Comparison of ENCODE assay signal across 11 cellular contexts in genomic region chr4:73964862-73965611, GRCh38. TPM values are rescaled to one million over a fixed set of nuclear protein-coding genes. Genes with fewer than 3 reads are reported as not detected.
DNase-seq lines count a peak whose midpoint lies in the region; ATAC-seq and TF ChIP-seq lines count a peak whose summit lies in the region.
"Had no signal": no experiment of that assay in that cellular context is flagged by ENCODE, and none has a peak within 500 bp of the region (broad histone marks: within the 10 kb centered on the region; RNA-seq: fewer than 3 reads in every experiment).

No MANE protein-coding gene starts in this region.

- no peaks in the 10 kb centered on the region for H3K79me1 ChIP-seq in H9 (ENCODE audit: insufficient read depth, low read depth, low read length, poor library complexity, severe bottlenecking)

- no peak overlapping the region for H3T11ph ChIP-seq in H9 (ENCODE audit: low read length)

- no peak overlapping the region for H4K8ac ChIP-seq in H9 (replicated peaks; ENCODE audit: insufficient read length, low read depth, low read length)

- no TSS peak for BruUV-seq in A673 (replicated peaks; lab: Mats Ljungman, UMichigan)

- no peaks in the 10 kb centered on the region for H3K27me3 ChIP-seq in A673 (replicated peaks; ENCODE audit: insufficient read depth, low read depth, low read length, poor library complexity)
- no peaks in the 10 kb centered on the region for H3K27me3 ChIP-seq in H9 (ENCODE audit: insufficient read depth, low read length)
- peaks cover 14% of the 10 kb centered on the region for H3K27me3 ChIP-seq in gastroesophageal sphincter

- POLR2A ChIA-PET in A673 (lab: Charles Lee; ENCODE audit: low non-redundant PET) = no interaction called here
- POLR2A ChIA-PET in activated CD8-positive, alpha-beta T cell treated with anti-CD3 and anti-CD28 coated beads for 36 hours (lab: Charles Lee) = no interaction called here

- H3K14ac ChIP-seq in H9 (ENCODE audit: insufficient read depth, low read length) = no peak overlapping the region

- no peak overlapping the region for H2AK5ac ChIP-seq in H9 (ENCODE audit: insufficient read length, low read length)

- no peaks in the 10 kb centered on the region for H3K9me3 ChIP-seq in A673 (ENCODE audit: low read depth, low read length, poor library complexity, severe bottlenecking)
- H3K9me3 ChIP-seq in H9 (ENCODE audit: control insufficient read depth, low read depth, low read length) = peaks cover 5% of the 10 kb centered on the region
- peaks cover 0 to 22% (median 0%) of the 10 kb centered on the region in 3 donors for H3K9me3 ChIP-seq in gastroesophageal sphincter

- intact Hi-C loops in A673 (cut with micrococcal nuclease; ENCODE audit: unreplicated experiment) (no loop called here), left colon (cut with DNase I, micrococcal nuclease) (no loop called here)
- intact Hi-C loops in activated CD8-positive, alpha-beta T cell treated with anti-CD3 and anti-CD28 coated beads for 36 hours (cut with micrococcal nuclease) = no loop called here

- H3K4me1 Mint-ChIP-seq in H9 = peaks cover 3 to 5% of the 10 kb centered on the region in 2 experiments
- H3K4me1 Mint-ChIP-seq in activated CD8-positive, alpha-beta T cell treated with anti-CD3 and anti-CD28 coated beads for 36 hours (ENCODE audit: low read depth) = no peaks in the 10 kb centered on the region

- ATAC-seq in left colon (peak; percentile 51), HG02885 (IDR thresholded peaks at IDR 0.05; ENCODE audit: poor library complexity, unreplicated experiment) (no peak), gastroesophageal sphincter (no peak)
- ATAC-seq in activated CD8-positive, alpha-beta T cell treated with anti-CD3 and anti-CD28 coated beads for 36 hours = no peak

- H4K5ac ChIP-seq in H9 (ENCODE audit: insufficient read length, low read depth, low read length) = no peak overlapping the region

- H3K27ac Mint-ChIP-seq in H9 = peak overlapping the region in 1 of 3 experiments; percentile 78; a peak in 2 of 7 replicates
- H3K27ac Mint-ChIP-seq in activated CD8-positive, alpha-beta T cell treated with anti-CD3 and anti-CD28 coated beads for 36 hours = no peak overlapping the region

- no peak overlapping the region for H2AFZ ChIP-seq in H9 (ENCODE audit: low read length)

- H2BK15ac ChIP-seq in H9 (ENCODE audit: low read depth, low read length) = no peak overlapping the region

- H3K9me3 Mint-ChIP-seq in H9 = peaks cover 30 to 44% of the 10 kb centered on the region in 2 experiments
- peaks cover 5% of the 10 kb centered on the region for H3K9me3 Mint-ChIP-seq in activated CD8-positive, alpha-beta T cell treated with anti-CD3 and anti-CD28 coated beads for 36 hours

- no peak overlapping the region for H3K18ac ChIP-seq in H9 (ENCODE audit: insufficient read length, low read depth, low read length)

- H3K4me2 ChIP-seq in H9 (ENCODE audit: insufficient read depth, insufficient read length, low read length) = no peak overlapping the region

- H3K27ac ChIP-seq in A673 (ENCODE audit: low read depth, low read length, poor library complexity, severe bottlenecking) (no peak overlapping the region), H9 (ENCODE audit: insufficient read length, low read depth, low read length) (no peak overlapping the region), gastroesophageal sphincter (no peak overlapping the region)
- H3K27ac ChIP-seq: spleen had no signal

- DNase-seq in A673 (ENCODE audit: low spot score) (peak; percentile 16), H9 (peak; percentile 88), amniotic epithelial cell (ENCODE audit: low read depth) (peak; percentile 55), left colon (peak in 1 of 2 donors; percentile 14), GM03348 (ENCODE audit: low spot score) (no peak)
- DNase-seq in activated CD8-positive, alpha-beta T cell treated with anti-CD3 and anti-CD28 coated beads for 36 hours = no peak
- DNase-seq: activated CD4-positive, alpha-beta T cell treated with anti-CD3 and anti-CD28 coated beads for 1 hour; amygdala; spleen had no signal

- no peaks in the 10 kb centered on the region for H3K79me2 ChIP-seq in H9 (ENCODE audit: insufficient read depth, low read length)

- no CpG with 5 or more reads among the region's 7 CpGs for WGBS in H9 (ENCODE audit: extremely low coverage, insufficient read length, low lambda C conversion rate)
- WGBS in gastroesophageal sphincter (ENCODE audit: low coverage in 1 of 2), 2 donors = 49 to 84% methylated on average over 2 to 4 of the region's 7 CpGs

- TF ChIP-seq POLR2A in gastroesophageal sphincter (IDR thresholded peaks at IDR 0.05) = no peak

- no peak overlapping the region for H3K9ac ChIP-seq in H9 (ENCODE audit: extremely low read depth, insufficient read length, low read length)

- H3K36me3 Mint-ChIP-seq in H9 (ENCODE audit: insufficient read depth in 1 of 3, low read depth in 3 of 3) = peaks cover 17 to 41% (median 19%) of the 10 kb centered on the region in 3 experiments
- H3K36me3 Mint-ChIP-seq in activated CD8-positive, alpha-beta T cell treated with anti-CD3 and anti-CD28 coated beads for 36 hours (ENCODE audit: low read depth) = no peaks in the 10 kb centered on the region

- H3K4me1 ChIP-seq in A673 (ENCODE audit: insufficient read depth, low read length, poor library complexity, severe bottlenecking) (no peaks in the 10 kb centered on the region), H9 (ENCODE audit: insufficient read depth, low read length) (no peaks in the 10 kb centered on the region), gastroesophageal sphincter (no peaks in the 10 kb centered on the region)
- H3K4me1 ChIP-seq: spleen had no signal

- no peak overlapping the region for H2BK120ac ChIP-seq in H9 (ENCODE audit: low read depth, low read length, poor library complexity, severe bottlenecking)

- no peak overlapping the region for H2BK5ac ChIP-seq in H9 (ENCODE audit: insufficient read length, low read length)

- CTCF ChIA-PET in A673 (lab: Charles Lee) = no interaction called here
- CTCF ChIA-PET in activated CD8-positive, alpha-beta T cell treated with anti-CD3 and anti-CD28 coated beads for 36 hours (lab: Charles Lee) = no interaction called here

- H2BK20ac ChIP-seq in H9 (ENCODE audit: low read depth, low read length, poor library complexity, severe bottlenecking) = no peak overlapping the region

- no peak overlapping the region for H4K91ac ChIP-seq in H9 (ENCODE audit: insufficient read length, low read depth, low read length)

- no peak overlapping the region for H3K4ac ChIP-seq in H9 (ENCODE audit: low read depth, low read length)

- H3K27me3 Mint-ChIP-seq in H9 (ENCODE audit: low read depth) = peaks cover 12% of the 10 kb centered on the region; the same call in 1 of the 2 replicates
- no peaks in the 10 kb centered on the region for H3K27me3 Mint-ChIP-seq in activated CD8-positive, alpha-beta T cell treated with anti-CD3 and anti-CD28 coated beads for 36 hours

- H2BK12ac ChIP-seq in H9 (ENCODE audit: insufficient read length, low read depth, low read length) = no peak overlapping the region

- no peak for TF ChIP-seq EP300 in gastroesophageal sphincter (IDR thresholded peaks at IDR 0.05)

- no peak overlapping the region for H3K23ac ChIP-seq in H9 (ENCODE audit: insufficient read length, low read depth, low read length)

- H3K56ac ChIP-seq in H9 (ENCODE audit: insufficient read length, low read depth, low read length) = no peak overlapping the region

- H3K23me2 ChIP-seq in H9 (ENCODE audit: insufficient read length, low read depth, low read length, poor library complexity, severe bottlenecking) = no peaks in the 10 kb centered on the region

- H3K36me3 ChIP-seq in A673 (ENCODE audit: insufficient read depth, low read length, poor library complexity, severe bottlenecking) (no peaks in the 10 kb centered on the region), gastroesophageal sphincter (no peaks in the 10 kb centered on the region)
- H3K36me3 ChIP-seq: spleen had no signal

- no peak overlapping the region for H3K4me3 ChIP-seq in A673 (ENCODE audit: low read depth, low read length, poor library complexity, severe bottlenecking)
- no peak overlapping the region for H3K4me3 ChIP-seq in gastroesophageal sphincter
- H3K4me3 ChIP-seq: spleen had no signal

- H3K4me3 Mint-ChIP-seq in H9 = no peak overlapping the region
- H3K4me3 Mint-ChIP-seq in activated CD8-positive, alpha-beta T cell treated with anti-CD3 and anti-CD28 coated beads for 36 hours = no peak overlapping the region

- TF ChIP-seq CTCF in A673 (conservative IDR thresholded peaks at IDR 0.05; ENCODE audit: low read depth, low read length) (0 out of 2 replicates have a peak, but pooled peaks have one; percentile 27), H9 (conservative IDR thresholded peaks at IDR 0.05) (peak; percentile 79), gastroesophageal sphincter (IDR thresholded peaks at IDR 0.05) (no peak)
- TF ChIP-seq CTCF in activated CD8-positive, alpha-beta T cell treated with anti-CD3 and anti-CD28 coated beads for 36 hours (IDR thresholded peaks at IDR 0.05) = no peak

- H4K20me1 ChIP-seq in H9 (ENCODE audit: control insufficient read depth, insufficient read depth, insufficient read length) = no peaks in the 10 kb centered on the region

RNA-seq across cellular contexts. Expression of gene PF4, which starts 16.8 kb away (rescaled TPM):
- not detected in 2 replicates for total RNA-seq in A673 (2021)
- total RNA-seq in H9 (2021) = 2.3 and 3.6 TPM in 2 replicates
- total RNA-seq in left colon = 1 to 10 TPM in 1 of 2 donors, not detected in 1; 2.3 TPM
- total RNA-seq in gastroesophageal sphincter = not detected
- not detected for total RNA-seq in activated CD8-positive, alpha-beta T cell treated with anti-CD3 and anti-CD28 coated beads for 36 hours

RNA-seq across cellular contexts. Expression of gene PPBP, which starts 23.0 kb away (rescaled TPM):
- total RNA-seq in A673 (2021) = not detected in 2 replicates
- 0.33 TPM in 1 of 2 replicates, not detected in the other for total RNA-seq in H9 (2021)
- total RNA-seq in left colon = not detected
- not detected for total RNA-seq in gastroesophageal sphincter
- not detected for total RNA-seq in activated CD8-positive, alpha-beta T cell treated with anti-CD3 and anti-CD28 coated beads for 36 hours

RNA-seq across cellular contexts. Expression of gene CXCL5, which starts 33.4 kb away (rescaled TPM):
- total RNA-seq in A673 (2021) (not detected in 2 replicates), H9 (2021) (9.2 and 10.8 TPM in 2 replicates), left colon (under 1 TPM in 1 of 2 donors, not detected in 1; 0.55 TPM), gastroesophageal sphincter (1 to 10 TPM in 1 of 4 donors, under 1 TPM in 2, not detected in 1; 0.19 to 1.3 (median 0.42) TPM)
- not detected for total RNA-seq in activated CD8-positive, alpha-beta T cell treated with anti-CD3 and anti-CD28 coated beads for 36 hours

Comparison
In these comparisons a context has a peak if more than half of its experiments do, and no peak if none do; other contexts are left out.
1. DNase-seq: peak in A673 (single experiment), H9 (single experiment) and amniotic epithelial cell (single experiment); none in GM03348 (single experiment) and activated CD8-positive, alpha-beta T cell treated with anti-CD3 and anti-CD28 coated beads for 36 hours (single experiment).
2. CTCF ChIP-seq: peak in A673 (single experiment) and H9 (single experiment); none in gastroesophageal sphincter (0 of 4) and activated CD8-positive, alpha-beta T cell treated with anti-CD3 and anti-CD28 coated beads for 36 hours (single experiment).